In the genomic region with DNA sequence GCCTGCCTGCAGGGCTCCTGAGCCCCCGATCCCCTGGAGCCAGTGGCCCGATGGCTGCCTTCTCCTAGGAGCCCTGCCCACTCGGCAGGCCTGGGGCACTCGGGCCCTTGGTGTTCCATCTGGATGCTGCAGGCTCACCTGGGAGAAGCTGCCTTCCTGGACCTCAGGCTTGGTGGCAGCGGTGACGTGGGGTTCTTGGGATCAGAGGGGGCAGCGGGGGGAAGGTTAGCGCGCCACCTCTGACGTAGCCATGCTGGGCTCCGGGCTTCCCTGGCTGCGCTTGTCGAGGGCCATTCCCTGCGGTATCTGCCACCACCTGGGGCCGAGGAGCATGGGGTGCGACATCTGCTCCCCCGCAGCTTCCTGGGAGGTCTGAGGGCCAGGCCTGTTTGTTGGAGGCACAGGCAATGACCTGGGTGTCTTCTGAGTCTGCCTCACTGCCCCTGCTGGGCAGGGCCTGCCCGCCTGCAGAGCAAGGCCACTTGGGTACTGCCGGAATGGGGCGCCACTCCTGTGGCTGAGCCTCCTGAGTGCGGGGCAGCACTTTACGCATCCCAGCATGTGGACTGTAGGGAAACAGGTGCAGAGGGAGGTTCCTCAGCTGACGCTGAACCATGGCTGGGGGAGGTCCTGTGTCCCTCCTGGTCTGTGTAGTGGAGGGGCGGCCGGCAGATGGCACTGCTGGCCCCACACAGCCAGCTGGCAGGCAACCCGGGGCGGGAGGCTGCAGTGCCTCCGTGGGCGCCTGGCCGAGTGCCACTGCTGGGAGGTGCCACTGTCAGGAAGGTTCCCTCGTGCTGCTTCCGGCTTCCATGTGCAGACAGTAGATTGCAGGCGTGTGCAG, we compare ENCODE assay signal across 2 cellular contexts.
TF ChIP-seq lines count a peak whose summit lies in the region.

No MANE protein-coding gene starts in this region.

TF ChIP-seq in SK-N-SH, 30 proteins besides CTCF, POLR2A, EP300 and RAD21:
- TF ChIP-seq TCF12 (IDR thresholded peaks at IDR 0.05) (no peak), JUND (IDR thresholded peaks at IDR 0.05) (no peak), CHD2 (IDR thresholded peaks at IDR 0.05; ENCODE audit: low read length, partially characterized antibody) (no peak), RXRA (IDR thresholded peaks at IDR 0.05; ENCODE audit: borderline replicate concordance, low read depth) (no peak), NFIC (IDR thresholded peaks at IDR 0.05; ENCODE audit: borderline replicate concordance) (no peak), FOXM1 (IDR thresholded peaks at IDR 0.05; ENCODE audit: low read depth) (no peak), TAF1 (IDR thresholded peaks at IDR 0.05; ENCODE audit: borderline replicate concordance, low read depth, low read length) (no peak), ELF1 (IDR thresholded peaks at IDR 0.05) (no peak)
- TF ChIP-seq, protein P1, sequence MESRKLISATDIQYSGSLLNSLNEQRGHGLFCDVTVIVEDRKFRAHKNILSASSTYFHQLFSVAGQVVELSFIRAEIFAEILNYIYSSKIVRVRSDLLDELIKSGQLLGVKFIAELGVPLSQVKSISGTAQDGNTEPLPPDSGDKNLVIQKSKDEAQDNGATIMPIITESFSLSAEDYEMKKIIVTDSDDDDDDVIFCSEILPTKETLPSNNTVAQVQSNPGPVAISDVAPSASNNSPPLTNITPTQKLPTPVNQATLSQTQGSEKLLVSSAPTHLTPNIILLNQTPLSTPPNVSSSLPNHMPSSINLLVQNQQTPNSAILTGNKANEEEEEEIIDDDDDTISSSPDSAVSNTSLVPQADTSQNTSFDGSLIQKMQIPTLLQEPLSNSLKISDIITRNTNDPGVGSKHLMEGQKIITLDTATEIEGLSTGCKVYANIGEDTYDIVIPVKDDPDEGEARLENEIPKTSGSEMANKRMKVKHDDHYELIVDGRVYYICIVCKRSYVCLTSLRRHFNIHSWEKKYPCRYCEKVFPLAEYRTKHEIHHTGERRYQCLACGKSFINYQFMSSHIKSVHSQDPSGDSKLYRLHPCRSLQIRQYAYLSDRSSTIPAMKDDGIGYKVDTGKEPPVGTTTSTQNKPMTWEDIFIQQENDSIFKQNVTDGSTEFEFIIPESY (IDR thresholded peaks at IDR 0.05; ENCODE audit: borderline replicate concordance, low read depth): no peak
- TF ChIP-seq, protein P2, sequence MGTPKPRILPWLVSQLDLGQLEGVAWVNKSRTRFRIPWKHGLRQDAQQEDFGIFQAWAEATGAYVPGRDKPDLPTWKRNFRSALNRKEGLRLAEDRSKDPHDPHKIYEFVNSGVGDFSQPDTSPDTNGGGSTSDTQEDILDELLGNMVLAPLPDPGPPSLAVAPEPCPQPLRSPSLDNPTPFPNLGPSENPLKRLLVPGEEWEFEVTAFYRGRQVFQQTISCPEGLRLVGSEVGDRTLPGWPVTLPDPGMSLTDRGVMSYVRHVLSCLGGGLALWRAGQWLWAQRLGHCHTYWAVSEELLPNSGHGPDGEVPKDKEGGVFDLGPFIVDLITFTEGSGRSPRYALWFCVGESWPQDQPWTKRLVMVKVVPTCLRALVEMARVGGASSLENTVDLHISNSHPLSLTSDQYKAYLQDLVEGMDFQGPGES (IDR thresholded peaks at IDR 0.05; ENCODE audit: low read depth, low read length): no peak

TF ChIP-seq in SK-N-SH treated with all-trans-retinoic acid at 6 μM for 48 hours, 23 proteins besides CTCF, POLR2A, EP300 and RAD21:
- TF ChIP-seq ZNF70 (CRISPR knock-in tag; IDR thresholded peaks at IDR 0.05) (no peak), TOX (CRISPR knock-in tag; IDR thresholded peaks at IDR 0.05; ENCODE audit: borderline replicate concordance) (no peak), ISL1 (CRISPR knock-in tag; IDR thresholded peaks at IDR 0.05) (no peak), ZC3H10 (CRISPR knock-in tag; IDR thresholded peaks at IDR 0.05) (no peak), BACH2 (CRISPR knock-in tag; IDR thresholded peaks at IDR 0.05; ENCODE audit: borderline replicate concordance) (no peak), ZNF565 (CRISPR knock-in tag; conservative IDR thresholded peaks at IDR 0.05; ENCODE audit: low read depth) (no peak), ZFP3 (CRISPR knock-in tag; IDR thresholded peaks at IDR 0.05) (no peak), ESRRG (CRISPR knock-in tag; IDR thresholded peaks at IDR 0.05) (no peak), ARNTL (CRISPR knock-in tag; IDR thresholded peaks at IDR 0.05; ENCODE audit: borderline replicate concordance, low read depth) (no peak), SNAI2 (CRISPR knock-in tag; IDR thresholded peaks at IDR 0.05) (no peak), ZNF8 (CRISPR knock-in tag; IDR thresholded peaks at IDR 0.05) (no peak), ZFP30 (CRISPR knock-in tag; IDR thresholded peaks at IDR 0.05) (no peak)
- TF ChIP-seq, protein P3, sequence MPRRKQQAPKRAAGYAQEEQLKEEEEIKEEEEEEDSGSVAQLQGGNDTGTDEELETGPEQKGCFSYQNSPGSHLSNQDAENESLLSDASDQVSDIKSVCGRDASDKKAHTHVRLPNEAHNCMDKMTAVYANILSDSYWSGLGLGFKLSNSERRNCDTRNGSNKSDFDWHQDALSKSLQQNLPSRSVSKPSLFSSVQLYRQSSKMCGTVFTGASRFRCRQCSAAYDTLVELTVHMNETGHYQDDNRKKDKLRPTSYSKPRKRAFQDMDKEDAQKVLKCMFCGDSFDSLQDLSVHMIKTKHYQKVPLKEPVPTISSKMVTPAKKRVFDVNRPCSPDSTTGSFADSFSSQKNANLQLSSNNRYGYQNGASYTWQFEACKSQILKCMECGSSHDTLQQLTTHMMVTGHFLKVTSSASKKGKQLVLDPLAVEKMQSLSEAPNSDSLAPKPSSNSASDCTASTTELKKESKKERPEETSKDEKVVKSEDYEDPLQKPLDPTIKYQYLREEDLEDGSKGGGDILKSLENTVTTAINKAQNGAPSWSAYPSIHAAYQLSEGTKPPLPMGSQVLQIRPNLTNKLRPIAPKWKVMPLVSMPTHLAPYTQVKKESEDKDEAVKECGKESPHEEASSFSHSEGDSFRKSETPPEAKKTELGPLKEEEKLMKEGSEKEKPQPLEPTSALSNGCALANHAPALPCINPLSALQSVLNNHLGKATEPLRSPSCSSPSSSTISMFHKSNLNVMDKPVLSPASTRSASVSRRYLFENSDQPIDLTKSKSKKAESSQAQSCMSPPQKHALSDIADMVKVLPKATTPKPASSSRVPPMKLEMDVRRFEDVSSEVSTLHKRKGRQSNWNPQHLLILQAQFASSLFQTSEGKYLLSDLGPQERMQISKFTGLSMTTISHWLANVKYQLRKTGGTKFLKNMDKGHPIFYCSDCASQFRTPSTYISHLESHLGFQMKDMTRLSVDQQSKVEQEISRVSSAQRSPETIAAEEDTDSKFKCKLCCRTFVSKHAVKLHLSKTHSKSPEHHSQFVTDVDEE (CRISPR knock-in tag; IDR thresholded peaks at IDR 0.05): no peak
